8 cellular contexts compared by ENCODE assay signal in genomic region chr19:1853295-1854031, GRCh38. TPM values are rescaled to one million over a fixed set of nuclear protein-coding genes. Genes with fewer than 3 reads are reported as not detected.
A peak's percentile ranks its signal among the peaks of the same experiment; 100 is the strongest.
DNase-seq lines count a peak whose midpoint lies in the region; ATAC-seq and TF ChIP-seq lines count a peak whose summit lies in the region.

No MANE protein-coding gene starts in this region.

- H3K27ac ChIP-seq in WERI-Rb-1, result peak overlapping the region; percentile 96

- H3K4me3 ChIP-seq in WERI-Rb-1 (ENCODE audit: low read depth, low read length), result peak overlapping the region; percentile 53; the same call in 1 of the 2 replicates
- H3K4me3 ChIP-seq in kidney epithelial cell (ENCODE audit: low read depth, low read length), result no peak overlapping the region

- H3K27me3 ChIP-seq in WERI-Rb-1 (ENCODE audit: insufficient read depth, low read depth, severe bottlenecking) (no peaks in the 10 kb centered on the region), kidney epithelial cell (ENCODE audit: control insufficient read depth, insufficient read depth, low read length) (no peaks in the 10 kb centered on the region)

- H3K36me3 ChIP-seq in WERI-Rb-1 (peaks cover 7% of the 10 kb centered on the region), kidney epithelial cell (ENCODE audit: control insufficient read depth, insufficient read depth, low read length) (no peaks in the 10 kb centered on the region)

- no peak for ATAC-seq in GM21576 (IDR thresholded peaks at IDR 0.05; ENCODE audit: unreplicated experiment)

- H3K9me3 ChIP-seq in WERI-Rb-1 (ENCODE audit: severe bottlenecking), result no peaks in the 10 kb centered on the region

- in situ Hi-C loops in T47D (cut with HindIII; ENCODE audit: low pct_unique_long_range_greater_than_20kb, low sequenced_read_pairs), result no loop called here

- TF ChIP-seq CTCF in WERI-Rb-1 (IDR thresholded peaks at IDR 0.05; ENCODE audit: low read depth, low read length) (peak; percentile 97), kidney epithelial cell (IDR thresholded peaks at IDR 0.05; ENCODE audit: insufficient read depth, low read length, poor library complexity, severe bottlenecking) (peak; percentile 89)

- DNase-seq in DMS153 (lab: John Stamatoyannopoulos, UW) (peak; percentile 43), DMS153 treated with DMSO at 0.1 percent for 48 hours (lab: John Stamatoyannopoulos, UW; ENCODE audit: unreplicated experiment) (no peak), NCI-H187 (lab: John Stamatoyannopoulos, UW) (peak; percentile 36 to 65), WERI-Rb-1 (peak; percentile 88), T47D (ENCODE audit: low read depth in 1 of 2, low spot score in 1 of 2) (peak; percentile 82 to 90), kidney epithelial cell (ENCODE audit: low read depth) (no peak)
- DNase-seq in stimulated activated CD4-positive, alpha-beta T cell treated with anti-CD3 and anti-CD28 coated beads, Interleukin-4, amount 100 ng/mL, for 24 hours, result peak; percentile 83

RNA-seq across cellular contexts. Expression of gene REXO1, which starts 5.2 kb away (rescaled TPM):
- 18.8 and 32.1 TPM in 2 replicates for total RNA-seq in kidney epithelial cell

RNA-seq across cellular contexts. Expression of gene KLF16, which starts 9.9 kb away (rescaled TPM):
- total RNA-seq in kidney epithelial cell, result 11.4 and 15.3 TPM in 2 replicates

RNA-seq across cellular contexts. Expression of gene ABHD17A, which starts 31.8 kb away (rescaled TPM):
- 54.1 and 66.7 TPM in 2 replicates for total RNA-seq in kidney epithelial cell

RNA-seq across cellular contexts. Expression of gene ATP8B3, which starts 41.4 kb away (rescaled TPM):
- 0.96 TPM in 2 replicates for total RNA-seq in kidney epithelial cell

RNA-seq across cellular contexts. Expression of gene ADAT3, which starts 51.7 kb away (rescaled TPM):
- 1.8 and 8.6 TPM in 2 replicates for total RNA-seq in kidney epithelial cell

Comparison
In these comparisons a context has a peak if more than half of its experiments do, and no peak if none do; other contexts are left out.
1. DNase-seq: peak in DMS153 (single experiment), NCI-H187 (2 of 2), WERI-Rb-1 (single experiment), T47D (2 of 2) and stimulated activated CD4-positive, alpha-beta T cell treated with anti-CD3 and anti-CD28 coated beads, Interleukin-4, amount 100 ng/mL, for 24 hours (single experiment); none in DMS153 treated with DMSO at 0.1 percent for 48 hours (single experiment) and kidney epithelial cell (single experiment).